In the genomic region with DNA sequence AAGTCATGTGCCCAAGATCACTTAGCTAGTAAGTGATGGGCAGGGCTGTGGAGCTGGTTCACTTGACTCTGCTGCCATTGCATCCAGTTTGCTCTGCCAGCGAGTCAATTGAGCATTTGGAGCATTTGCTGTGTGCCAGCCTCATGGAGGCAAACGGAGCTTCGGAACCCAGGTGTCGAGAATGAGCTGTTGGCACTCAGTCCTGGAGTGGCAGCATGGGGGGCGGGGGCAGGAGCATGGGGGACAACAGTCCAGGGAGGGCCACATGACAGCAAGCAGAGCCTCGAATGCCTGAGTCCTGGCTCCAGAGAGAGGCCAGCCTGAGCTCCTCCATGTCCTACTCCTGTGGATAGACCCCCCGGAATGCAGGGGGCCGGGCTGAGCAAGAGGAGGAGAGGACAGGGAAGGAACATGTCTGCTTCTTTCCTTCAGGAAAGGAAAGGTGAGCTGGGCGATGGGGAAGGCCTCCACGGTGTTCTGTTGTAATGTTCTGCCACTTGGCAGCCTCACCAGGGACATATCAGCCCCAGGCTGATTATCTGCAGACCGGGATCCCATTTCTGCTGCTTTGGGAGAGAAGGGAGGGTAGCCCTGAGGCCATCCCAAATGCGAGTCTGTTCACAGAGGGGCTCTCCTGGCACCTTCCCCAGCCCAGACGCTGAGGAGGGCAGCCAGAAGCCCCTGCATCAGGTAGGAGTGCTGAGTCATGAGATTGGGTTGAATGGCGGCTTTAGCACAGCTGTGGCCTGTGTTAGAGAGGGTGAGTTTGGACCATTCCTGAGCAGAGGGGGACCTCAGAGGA, we compare ENCODE assay signal across 24 cellular contexts. TPM values are rescaled to one million over a fixed set of nuclear protein-coding genes. Genes with fewer than 3 reads are reported as not detected.
A peak's percentile ranks its signal among the peaks of the same experiment; 100 is the strongest.
DNase-seq lines count a peak whose midpoint lies in the region; ATAC-seq and TF ChIP-seq lines count a peak whose summit lies in the region.
"Had no signal": no experiment of that assay in that cellular context is flagged by ENCODE, and none has a peak within 500 bp of the region (broad histone marks: within the 10 kb centered on the region; RNA-seq: fewer than 3 reads in every experiment).

No MANE protein-coding gene starts in this region.

- TF ChIP-seq CTCF in right atrium auricular region (IDR thresholded peaks at IDR 0.05), result no peak

- H3K27me3 ChIP-seq in right atrium auricular region (no peaks in the 10 kb centered on the region), iPS-20b (ENCODE audit: insufficient read depth, low read length) (no peaks in the 10 kb centered on the region)
- H3K27me3 ChIP-seq: dorsolateral prefrontal cortex, uterus had no signal

- H3K9me3 ChIP-seq in right atrium auricular region, result no peaks in the 10 kb centered on the region
- H3K9me3 ChIP-seq in iPS-20b (ENCODE audit: insufficient read depth, low read depth, low read length), result no peaks in the 10 kb centered on the region
- H3K9me3 ChIP-seq: uterus had no signal

- ATAC-seq in left ventricle myocardium superior (peak; percentile 58), HG03442 (IDR thresholded peaks at IDR 0.05; ENCODE audit: unreplicated experiment) (no peak)
- ATAC-seq: activated CD4-positive, alpha-beta T cell treated with anti-CD3 and anti-CD28 coated beads for 36 hours; natural killer cell; sciatic nerve had no signal

- peak overlapping the region; percentile 29; the same call in 1 of the 2 replicates for H3K9ac ChIP-seq in iPS-20b (ENCODE audit: low read depth, low read length)
- H3K9ac ChIP-seq: parathyroid adenoma had no signal

- DNase-seq in left ventricle myocardium superior (no peak), right atrium auricular region (ENCODE audit: low spot score) (no peak), NCI-H1694 treated with DMSO at 0.1 percent for 48 hours (lab: John Stamatoyannopoulos, UW) (peak; percentile 75), NOMO-1 treated with dmso at 0.1 percent for 144 hours (lab: John Stamatoyannopoulos, UW; ENCODE audit: unreplicated experiment) (no peak)
- no peak for DNase-seq in activated CD4-positive, CD25-positive, alpha-beta regulatory T cell (lab: John Stamatoyannopoulos, UW)
- DNase-seq: activated CD4-positive, alpha-beta T cell treated with anti-CD3 and anti-CD28 coated beads for 36 hours; CD4-positive, alpha-beta T cell; GF-D8; head of caudate nucleus; HFFc6; Karpas-422; midbrain; natural killer cell; NCI-H2081; OCI-M1; SHP77 treated with DMSO at 0.1 percent for 48 hours; stimulated activated CD8-positive, alpha-beta memory T cell treated with anti-CD3 and anti-CD28 coated beads, Interleukin-4, amount 100 ng/mL, for 48 hours; T-helper 1 cell; uterus had no signal

- no peak overlapping the region for H3K27ac ChIP-seq in right atrium auricular region
- no peak overlapping the region for H3K27ac ChIP-seq in iPS-20b (ENCODE audit: low read length)
- H3K27ac ChIP-seq: parathyroid adenoma, uterus had no signal

- peaks cover 0 to 17% of the 10 kb centered on the region in 2 donors for H3K4me1 ChIP-seq in right atrium auricular region
- H3K4me1 ChIP-seq in iPS-20b (ENCODE audit: insufficient read depth, low read length), result no peaks in the 10 kb centered on the region
- H3K4me1 ChIP-seq: parathyroid adenoma had no signal

- H3K4me3 ChIP-seq in right atrium auricular region (no peak overlapping the region), iPS-20b (ENCODE audit: low read length) (no peak overlapping the region)
- H3K4me3 ChIP-seq: dorsolateral prefrontal cortex, uterus had no signal

- intact Hi-C loops in left ventricle myocardium superior (cut with micrococcal nuclease), result no loop called here

- no peaks in the 10 kb centered on the region for H3K36me3 ChIP-seq in right atrium auricular region
- no peaks in the 10 kb centered on the region for H3K36me3 ChIP-seq in iPS-20b (ENCODE audit: insufficient read depth, low read depth, low read length)
- H3K36me3 ChIP-seq: uterus had no signal

RNA-seq across cellular contexts. Expression of gene HPCAL1, which starts 59.6 kb away (rescaled TPM):
- total RNA-seq in left ventricle myocardium superior (40.5 TPM), right atrium auricular region (10 to 100 TPM; 28.7 to 35.5 TPM)
